17 cellular contexts compared by ENCODE assay signal in genomic region chr7:13860734-13861133, GRCh38.
"Had no signal": no experiment of that assay in that cellular context is flagged by ENCODE, and none has a peak within 500 bp of the region (broad histone marks: within the 10 kb centered on the region; RNA-seq: fewer than 3 reads in every experiment).

No MANE protein-coding gene starts in this region.

- H3K27ac ChIP-seq: ascending aorta, dorsolateral prefrontal cortex, ovary, spleen, suprapubic skin, WERI-Rb-1 had no signal

- H3K9me3 ChIP-seq: ascending aorta, esophagus squamous epithelium, ovary, spleen, suprapubic skin had no signal

- H3K36me3 ChIP-seq: ascending aorta, esophagus squamous epithelium, ovary, spleen, suprapubic skin, WERI-Rb-1 had no signal

- H3K27me3 ChIP-seq: ascending aorta, esophagus squamous epithelium, ovary, spleen, suprapubic skin had no signal

- ATAC-seq: activated CD4-positive, alpha-beta T cell treated with anti-CD3 and anti-CD28 coated beads for 36 hours; activated CD8-positive, alpha-beta memory T cell treated with anti-CD3 and anti-CD28 coated beads, Interleukin-2, amount 10 ng/mL, durations not matched to agents 7 days and 5 days; activated naive CD8-positive, alpha-beta T cell treated with anti-CD3 and anti-CD28 coated beads, Interleukin-2, amount 50 U/mL, for 24 hours; sciatic nerve had no signal

- H3K4me1 ChIP-seq: ascending aorta, spleen, suprapubic skin had no signal

- DNase-seq: activated CD4-positive, alpha-beta memory T cell treated with anti-CD3 and anti-CD28 coated beads for 36 hours; activated CD4-positive, alpha-beta T cell treated with anti-CD3 and anti-CD28 coated beads for 36 hours; activated CD8-positive, alpha-beta memory T cell treated with anti-CD3 and anti-CD28 coated beads, Interleukin-2, amount 10 ng/mL, durations not matched to agents 7 days and 5 days; activated naive CD4-positive, alpha-beta T cell treated with anti-CD3 and anti-CD28 coated beads for 36 hours; activated naive CD8-positive, alpha-beta T cell treated with anti-CD3 and anti-CD28 coated beads, Interleukin-2, amount 50 U/mL, for 24 hours; activated T-cell treated with anti-CD3 and anti-CD28 coated beads, Interleukin-2, amount 50 U/mL, for 1 hour; dorsolateral prefrontal cortex; esophagus squamous epithelium; ovary; spleen; trophoblast cell; WERI-Rb-1 had no signal

- H3K4me3 ChIP-seq: ascending aorta, dorsolateral prefrontal cortex, esophagus squamous epithelium, lung, ovary, spleen, suprapubic skin had no signal

- FAIRE-seq: endometrium had no signal
